In genomic region chr1:106817626-106818025, GRCh38 we compare ENCODE assay signal across 29 cellular contexts.
"Had no signal": no experiment of that assay in that cellular context is flagged by ENCODE, and none has a peak within 500 bp of the region (broad histone marks: within the 10 kb centered on the region; RNA-seq: fewer than 3 reads in every experiment).

No MANE protein-coding gene starts in this region.

- H3K9me3 Mint-ChIP-seq: activated CD4-positive, alpha-beta T cell treated with anti-CD3 and anti-CD28 coated beads, Interleukin-2, amount 10 ng/mL, durations not matched to agents 24 days and 14 days; activated T-helper 1 cell treated with anti-CD3 and anti-CD28 coated beads, Interleukin-12 subunit alpha, Interleukin-12 subunit beta, Interleukin-2, Interleukin-4 antibody, amounts not matched to agents 30 ng/mL and 10 ng/mL and 1 ng/mL, durations not matched to agents 14 hours and 24 hours and 36 hours had no signal

- H3K27ac ChIP-seq: gastrocnemius medialis, hepatocyte, neutrophil, thyroid gland, upper lobe of left lung, vagina had no signal

- H3K79me2 ChIP-seq: hepatocyte had no signal

- H3K4me2 ChIP-seq: hepatocyte, smooth muscle cell had no signal

- ATAC-seq: esophagus mucosa; gastrocnemius medialis; left cardiac atrium; natural killer cell; stimulated activated naive CD8-positive, alpha-beta T cell treated with anti-CD3 and anti-CD28 coated beads, Interleukin-15, amount 100 ng/mL, for 72 hours; T-helper 17 cell had no signal

- H3K4me1 ChIP-seq: gastrocnemius medialis, thyroid gland, upper lobe of left lung, vagina had no signal

- H3K27me3 ChIP-seq: gastrocnemius medialis, hepatocyte, neutrophil, thyroid gland, upper lobe of left lung, vagina had no signal

- H3K36me3 Mint-ChIP-seq: activated CD4-positive, alpha-beta memory T cell treated with anti-CD3 and anti-CD28 coated beads for 36 hours; activated naive CD8-positive, alpha-beta T cell treated with anti-CD3 and anti-CD28 coated beads for 36 hours; natural killer cell; stimulated activated memory B cell treated with anti-CD40 and anti-IgM and Interleukin-4, amounts not matched to agents 10 μg/mL and 1 μg/mL and 100 μg/mL, for 72 hours had no signal

- H3K4me3 ChIP-seq: gastrocnemius medialis, hepatocyte, smooth muscle cell, thyroid gland, upper lobe of left lung, vagina had no signal

- H3K4me1 Mint-ChIP-seq: activated CD4-positive, alpha-beta T cell treated with anti-CD3 and anti-CD28 coated beads, Interleukin-2, amount 10 ng/mL, durations not matched to agents 24 days and 14 days; activated naive CD8-positive, alpha-beta T cell treated with anti-CD3 and anti-CD28 coated beads for 36 hours; natural killer cell; stimulated activated memory B cell treated with anti-CD40 and anti-IgM and Interleukin-4, amounts not matched to agents 10 μg/mL and 1 μg/mL and 100 μg/mL, for 72 hours; stimulated activated naive CD8-positive, alpha-beta T cell treated with anti-CD3 and anti-CD28 coated beads, Interleukin-15, amount 100 ng/mL, for 72 hours; T-helper 17 cell had no signal

- H3K4me3 Mint-ChIP-seq: activated CD4-positive, alpha-beta memory T cell treated with anti-CD3 and anti-CD28 coated beads for 36 hours; activated CD4-positive, alpha-beta T cell treated with anti-CD3 and anti-CD28 coated beads, Interleukin-2, amount 10 ng/mL, durations not matched to agents 24 days and 14 days; activated naive CD4-positive, alpha-beta T cell treated with anti-CD3 and anti-CD28 coated beads for 36 hours; activated naive CD8-positive, alpha-beta T cell treated with anti-CD3 and anti-CD28 coated beads for 36 hours; activated T-helper 1 cell treated with anti-CD3 and anti-CD28 coated beads, Interleukin-12 subunit alpha, Interleukin-12 subunit beta, Interleukin-2, Interleukin-4 antibody, amounts not matched to agents 30 ng/mL and 10 ng/mL and 1 ng/mL, durations not matched to agents 14 hours and 24 hours and 36 hours; natural killer cell; stimulated activated memory B cell treated with anti-CD40 and anti-IgM and Interleukin-4, amounts not matched to agents 10 μg/mL and 1 μg/mL and 100 μg/mL, for 72 hours; stimulated activated naive CD8-positive, alpha-beta T cell treated with anti-CD3 and anti-CD28 coated beads, Interleukin-15, amount 100 ng/mL, for 72 hours; T-helper 17 cell had no signal

- H3K27ac Mint-ChIP-seq: activated CD4-positive, alpha-beta memory T cell treated with anti-CD3 and anti-CD28 coated beads for 36 hours; activated CD4-positive, alpha-beta T cell treated with anti-CD3 and anti-CD28 coated beads, Interleukin-2, amount 10 ng/mL, durations not matched to agents 24 days and 14 days; activated naive CD4-positive, alpha-beta T cell treated with anti-CD3 and anti-CD28 coated beads for 36 hours; activated naive CD8-positive, alpha-beta T cell treated with anti-CD3 and anti-CD28 coated beads for 36 hours; activated T-helper 1 cell treated with anti-CD3 and anti-CD28 coated beads, Interleukin-12 subunit alpha, Interleukin-12 subunit beta, Interleukin-2, Interleukin-4 antibody, amounts not matched to agents 30 ng/mL and 10 ng/mL and 1 ng/mL, durations not matched to agents 14 hours and 24 hours and 36 hours; natural killer cell; stimulated activated memory B cell treated with anti-CD40 and anti-IgM and Interleukin-4, amounts not matched to agents 10 μg/mL and 1 μg/mL and 100 μg/mL, for 72 hours; stimulated activated naive CD8-positive, alpha-beta T cell treated with anti-CD3 and anti-CD28 coated beads, Interleukin-15, amount 100 ng/mL, for 72 hours; T-helper 17 cell had no signal

- H3K27me3 Mint-ChIP-seq: activated CD4-positive, alpha-beta memory T cell treated with anti-CD3 and anti-CD28 coated beads for 36 hours; activated CD4-positive, alpha-beta T cell treated with anti-CD3 and anti-CD28 coated beads, Interleukin-2, amount 10 ng/mL, durations not matched to agents 24 days and 14 days; activated naive CD8-positive, alpha-beta T cell treated with anti-CD3 and anti-CD28 coated beads for 36 hours; stimulated activated memory B cell treated with anti-CD40 and anti-IgM and Interleukin-4, amounts not matched to agents 10 μg/mL and 1 μg/mL and 100 μg/mL, for 72 hours; stimulated activated naive CD8-positive, alpha-beta T cell treated with anti-CD3 and anti-CD28 coated beads, Interleukin-15, amount 100 ng/mL, for 72 hours; T-helper 17 cell had no signal

- DNase-seq: activated CD4-positive, alpha-beta memory T cell treated with anti-CD3 and anti-CD28 coated beads for 36 hours; activated CD4-positive, alpha-beta T cell treated with anti-CD3 and anti-CD28 coated beads, Interleukin-2, amount 10 ng/mL, durations not matched to agents 24 days and 14 days; activated CD4-positive, CD25-positive, alpha-beta regulatory T cell treated with anti-CD3 and anti-CD28 coated beads, Interleukin-2, amount 50 U/mL, for 72 hours; activated CD8-positive, alpha-beta memory T cell treated with anti-CD3 and anti-CD28 coated beads, Interleukin-2, amount 50 U/mL, for 4 hours; activated effector memory CD4-positive, alpha-beta T cell treated with anti-CD3 and anti-CD28 coated beads, Interleukin-2, amount 50 U/mL, for 16 hours; activated naive CD4-positive, alpha-beta T cell treated with anti-CD3 and anti-CD28 coated beads for 36 hours; activated naive CD8-positive, alpha-beta T cell treated with anti-CD3 and anti-CD28 coated beads for 36 hours; activated T-cell treated with anti-CD3 and anti-CD28 coated beads, Interleukin-2, amount 50 U/mL, for 1 hour; caudate nucleus; gastrocnemius medialis; glutamatergic neuron; left cardiac atrium; natural killer cell; stimulated activated CD4-positive, alpha-beta T cell treated with anti-CD3 and anti-CD28 coated beads, Interleukin-1b, Interleukin-23, amount 100 ng/mL, for 48 hours; stimulated activated CD4-positive, alpha-beta T cell treated with anti-CD3 and anti-CD28 coated beads, Interleukin-4, amount 100 ng/mL, for 4 hours; stimulated activated CD8-positive, alpha-beta memory T cell treated with anti-CD3 and anti-CD28 coated beads, Interleukin-4, amount 100 ng/mL, for 48 hours; stimulated activated naive CD8-positive, alpha-beta T cell treated with anti-CD3 and anti-CD28 coated beads, Interleukin-15, amount 100 ng/mL, for 72 hours; substantia nigra; T-helper 17 cell; T1000; thyroid gland; upper lobe of left lung had no signal

- H2AFZ ChIP-seq: hepatocyte had no signal

- H3K9me3 ChIP-seq: gastrocnemius medialis, neutrophil, thyroid gland, upper lobe of left lung, vagina had no signal

- H3K36me3 ChIP-seq: gastrocnemius medialis, neutrophil, thyroid gland, upper lobe of left lung, vagina had no signal
